In the genomic region with DNA sequence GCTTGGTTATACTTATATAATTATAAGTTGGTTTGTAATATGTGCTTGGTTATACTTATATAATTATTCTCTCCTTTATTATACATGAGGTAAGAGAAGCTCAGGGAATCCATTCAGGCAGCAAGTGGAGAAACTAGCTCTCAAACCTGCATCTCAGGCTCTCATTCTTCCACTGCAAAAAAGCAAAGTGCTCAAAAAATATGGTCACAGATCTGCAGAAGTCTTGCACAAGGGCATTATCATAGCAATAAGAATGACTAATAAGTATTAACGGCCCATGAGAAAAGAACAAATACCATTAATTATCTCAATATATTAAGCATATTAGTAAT, we compare ENCODE assay signal across 8 cellular contexts. TPM values are rescaled to one million over a fixed set of nuclear protein-coding genes. Genes with fewer than 3 reads are reported as not detected.
DNase-seq lines count a peak whose midpoint lies in the region; FAIRE-seq and TF ChIP-seq lines count a peak whose summit lies in the region.

No MANE protein-coding gene starts in this region.

- CTCF ChIA-PET in MCF 10A (lab: Yijun Ruan, JAX), result interaction anchor here (1.9 to 9.6 kb wide), 2 partner anchors 11 to 17 kb away, joined by 7 to 95 read pairs; a partner anchor contains a TSS
- CTCF ChIA-PET in activated CD4-positive, alpha-beta memory T cell treated with anti-CD3 and anti-CD28 coated beads, Interleukin-2, amount 10 ng/mL, durations not matched to agents 7 days and 5 days (lab: Charles Lee), result interaction anchor here (0.5 to 3.9 kb wide), 8 partner anchors 12 to 437 kb away, joined by 3 to 12 read pairs (median 3); a partner anchor contains a TSS

- TF ChIP-seq POLR2A in breast epithelium (IDR thresholded peaks at IDR 0.05), result no peak

- peaks cover 3 to 30% of the 10 kb centered on the region in 2 donors for H3K4me1 ChIP-seq in breast epithelium

- no peaks in the 10 kb centered on the region for H3K27me3 ChIP-seq in breast epithelium
- H3K27me3 ChIP-seq in layer of hippocampus (ENCODE audit: control insufficient read depth, insufficient read depth, low read length), result no peaks in the 10 kb centered on the region

- H3K4me3 Mint-ChIP-seq in MCF 10A (ENCODE audit: unreplicated experiment) (peak overlapping the region; percentile 79), type B pancreatic cell (peak overlapping the region; percentile 84)
- peak overlapping the region; percentile 89 for H3K4me3 Mint-ChIP-seq in activated CD4-positive, alpha-beta memory T cell treated with anti-CD3 and anti-CD28 coated beads, Interleukin-2, amount 10 ng/mL, durations not matched to agents 7 days and 5 days

- TF ChIP-seq CTCF in MCF 10A (IDR thresholded peaks at IDR 0.05; ENCODE audit: unreplicated experiment), result no peak
- no peak for TF ChIP-seq CTCF in breast epithelium (IDR thresholded peaks at IDR 0.05)
- TF ChIP-seq CTCF in type B pancreatic cell (conservative IDR thresholded peaks at IDR 0.05), result no peak

- peak overlapping the region in 1 of 3 donors; percentile 94 for H3K4me3 ChIP-seq in breast epithelium

- no peak for FAIRE-seq in HTR-8/SVneo (lab: Jason Lieb, UNC)

- no peaks in the 10 kb centered on the region for H3K9me3 ChIP-seq in breast epithelium

- H3K27ac Mint-ChIP-seq in MCF 10A (ENCODE audit: low read depth, unreplicated experiment), result peak overlapping the region; percentile 61
- no peak overlapping the region for H3K27ac Mint-ChIP-seq in activated CD4-positive, alpha-beta memory T cell treated with anti-CD3 and anti-CD28 coated beads, Interleukin-2, amount 10 ng/mL, durations not matched to agents 7 days and 5 days
- peak overlapping the region; percentile 29 for H3K27ac Mint-ChIP-seq in type B pancreatic cell

- no peaks in the 10 kb centered on the region for H3K9me3 Mint-ChIP-seq in MCF 10A (ENCODE audit: unreplicated experiment)
- no peaks in the 10 kb centered on the region for H3K9me3 Mint-ChIP-seq in activated CD4-positive, alpha-beta memory T cell treated with anti-CD3 and anti-CD28 coated beads, Interleukin-2, amount 10 ng/mL, durations not matched to agents 7 days and 5 days
- H3K9me3 Mint-ChIP-seq in type B pancreatic cell, result no peaks in the 10 kb centered on the region

- POLR2A ChIA-PET in MCF 10A (lab: Yijun Ruan, JAX), result interaction anchor here (0.7 to 15.7 kb wide), 10 partner anchors 14 to 280 kb away, joined by 3 to 530 read pairs (median 5); a partner anchor contains a TSS
- POLR2A ChIA-PET in activated CD4-positive, alpha-beta memory T cell treated with anti-CD3 and anti-CD28 coated beads, Interleukin-2, amount 10 ng/mL, durations not matched to agents 7 days and 5 days (lab: Charles Lee), result interaction anchor here (0.7 to 13.1 kb wide), 15 partner anchors 14 to 286 kb away, joined by 3 to 343 read pairs (median 5); a partner anchor contains a TSS

- no TSS peak for BruUV-seq in MCF 10A (replicated peaks; lab: Mats Ljungman, UMichigan)

- no peaks in the 10 kb centered on the region for H3K27me3 Mint-ChIP-seq in MCF 10A (ENCODE audit: insufficient read depth, unreplicated experiment)
- H3K27me3 Mint-ChIP-seq in activated CD4-positive, alpha-beta memory T cell treated with anti-CD3 and anti-CD28 coated beads, Interleukin-2, amount 10 ng/mL, durations not matched to agents 7 days and 5 days, result peaks cover 3% of the 10 kb centered on the region
- no peaks in the 10 kb centered on the region for H3K27me3 Mint-ChIP-seq in type B pancreatic cell

- H3K4me1 Mint-ChIP-seq in MCF 10A (ENCODE audit: insufficient read depth, unreplicated experiment) (peaks cover 19% of the 10 kb centered on the region), type B pancreatic cell (ENCODE audit: unreplicated experiment) (peaks cover 30% of the 10 kb centered on the region)
- H3K4me1 Mint-ChIP-seq in activated CD4-positive, alpha-beta memory T cell treated with anti-CD3 and anti-CD28 coated beads, Interleukin-2, amount 10 ng/mL, durations not matched to agents 7 days and 5 days, result peaks cover 38% of the 10 kb centered on the region

- DNase-seq in MCF 10A (ENCODE audit: unreplicated experiment) (no peak), breast epithelium (ENCODE audit: low spot score in 2 of 2) (no peak), type B pancreatic cell (ENCODE audit: extremely low spot score, unreplicated experiment) (no peak), NCI-H446 (lab: John Stamatoyannopoulos, UW) (no peak), HTR-8/SVneo (ENCODE audit: insufficient read length, low spot score) (no peak)
- DNase-seq in activated CD4-positive, alpha-beta memory T cell treated with anti-CD3 and anti-CD28 coated beads, Interleukin-2, amount 10 ng/mL, durations not matched to agents 7 days and 5 days, result no peak
- no peak for DNase-seq in central memory CD4-positive, alpha-beta T cell

- no peak overlapping the region for H3K27ac ChIP-seq in breast epithelium
- peak overlapping the region; percentile 56 for H3K27ac ChIP-seq in layer of hippocampus (ENCODE audit: low read depth, low read length)

- no peaks in the 10 kb centered on the region for H3K36me3 Mint-ChIP-seq in MCF 10A (ENCODE audit: insufficient read depth, unreplicated experiment)
- peaks cover 14% of the 10 kb centered on the region for H3K36me3 Mint-ChIP-seq in activated CD4-positive, alpha-beta memory T cell treated with anti-CD3 and anti-CD28 coated beads, Interleukin-2, amount 10 ng/mL, durations not matched to agents 7 days and 5 days (ENCODE audit: low read depth)
- no peaks in the 10 kb centered on the region for H3K36me3 Mint-ChIP-seq in type B pancreatic cell

- H3K36me3 ChIP-seq in breast epithelium, result no peaks in the 10 kb centered on the region

- intact Hi-C loops in MCF 10A (cut with micrococcal nuclease), result no loop called here
- intact Hi-C loops in breast epithelium (cut with DNase I; ENCODE audit: low total_unique reads), result no loop called here

RNA-seq across cellular contexts. Expression of a gene that starts 0.5 kb away (rescaled TPM):
- total RNA-seq in MCF 10A (2022), result 23.4 and 29.7 TPM in 2 replicates
- 10 to 100 TPM; 25.9 to 64.2 (median 54.4) TPM for total RNA-seq in breast epithelium
- 10 to 100 TPM; 74.8 to 75.5 TPM for total RNA-seq in activated CD4-positive, alpha-beta memory T cell treated with anti-CD3 and anti-CD28 coated beads, Interleukin-2, amount 10 ng/mL, durations not matched to agents 7 days and 5 days
- 38.3 and 40.4 TPM in 2 replicates for total RNA-seq in type B pancreatic cell (ENCODE audit: low replicate concordance)

RNA-seq across cellular contexts. Expression of a gene that starts 16.3 kb away (rescaled TPM):
- total RNA-seq in MCF 10A (2022), result 37.1 and 39.2 TPM in 2 replicates
- 10 to 100 TPM; 16.8 to 48.3 (median 37.0) TPM for total RNA-seq in breast epithelium
- 10 to 100 TPM; 24.2 to 25.0 TPM for total RNA-seq in activated CD4-positive, alpha-beta memory T cell treated with anti-CD3 and anti-CD28 coated beads, Interleukin-2, amount 10 ng/mL, durations not matched to agents 7 days and 5 days
- total RNA-seq in type B pancreatic cell (ENCODE audit: low replicate concordance), result 25.7 and 35.9 TPM in 2 replicates
